20 cellular contexts compared by ENCODE assay signal in genomic region chr7:157507987-157508386, GRCh38.
DNase-seq lines count a peak whose midpoint lies in the region; ATAC-seq and TF ChIP-seq lines count a peak whose summit lies in the region.
"Had no signal": no experiment of that assay in that cellular context is flagged by ENCODE, and none has a peak within 500 bp of the region (broad histone marks: within the 10 kb centered on the region; RNA-seq: fewer than 3 reads in every experiment).

No MANE protein-coding gene starts in this region.

- no peaks in the 10 kb centered on the region for H3K9me3 ChIP-seq in T-helper 17 cell (ENCODE audit: control insufficient read depth, low read length, poor library complexity, severe bottlenecking)
- no peaks in the 10 kb centered on the region for H3K9me3 ChIP-seq in suprapubic skin

- peaks cover 2% of the 10 kb centered on the region for H3K36me3 Mint-ChIP-seq in T-helper 17 cell (ENCODE audit: low read depth)

- 85% methylated on average over 5 of the region's 5 CpGs for WGBS in suprapubic skin

- peaks cover 11% of the 10 kb centered on the region for H3K4me1 Mint-ChIP-seq in T-helper 17 cell

- no peak overlapping the region for H3K4me3 Mint-ChIP-seq in T-helper 17 cell
- H3K4me3 Mint-ChIP-seq: activated naive CD4-positive, alpha-beta T cell treated with anti-CD3 and anti-CD28 coated beads for 36 hours; B cell had no signal

- ATAC-seq in T-helper 17 cell = no peak
- ATAC-seq: HCT116, lower lobe of right lung, right cardiac atrium had no signal

- TF ChIP-seq EP300 in suprapubic skin (IDR thresholded peaks at IDR 0.05) = no peak

- H3K4me3 ChIP-seq in suprapubic skin = no peak overlapping the region
- H3K4me3 ChIP-seq: lower lobe of right lung had no signal

- no peak overlapping the region for H3K27ac ChIP-seq in suprapubic skin
- H3K27ac ChIP-seq: lower lobe of right lung had no signal

- H3K27me3 ChIP-seq in suprapubic skin = peaks cover 7% of the 10 kb centered on the region

- H3K36me3 ChIP-seq in suprapubic skin = no peaks in the 10 kb centered on the region
- H3K36me3 ChIP-seq: lower lobe of right lung had no signal

- DNase-seq in SKM-1 treated with dmso at 0.1 percent for 144 hours (lab: John Stamatoyannopoulos, UW; ENCODE audit: unreplicated experiment) (peak; percentile 0), SKM-1 (lab: John Stamatoyannopoulos, UW; ENCODE audit: unreplicated experiment) (no peak), NCI-H146 treated with DMSO at 0.1 percent for 48 hours (lab: John Stamatoyannopoulos, UW; ENCODE audit: unreplicated experiment) (peak; percentile 92), T-helper 17 cell (no peak), retina (peak; percentile 58), suprapubic skin (ENCODE audit: low spot score in 2 of 2) (no peak), GM10266 (ENCODE audit: extremely low spot score) (no peak)
- DNase-seq in effector CD4-positive, alpha-beta T cell = no peak
- DNase-seq: activated CD4-positive, alpha-beta T cell treated with anti-CD3 and anti-CD28 coated beads for 4 hours; activated naive CD4-positive, alpha-beta T cell treated with anti-CD3 and anti-CD28 coated beads for 36 hours; anterior cingulate cortex; central memory CD4-positive, alpha-beta T cell; foreskin melanocyte; hypothalamus; lower lobe of right lung; NCI-H1694; occipital lobe; right cardiac atrium had no signal

- peak overlapping the region; percentile 53 for H3K27ac Mint-ChIP-seq in T-helper 17 cell
- H3K27ac Mint-ChIP-seq: activated naive CD4-positive, alpha-beta T cell treated with anti-CD3 and anti-CD28 coated beads for 36 hours; B cell had no signal

- no peak for TF ChIP-seq CTCF in suprapubic skin (IDR thresholded peaks at IDR 0.05)
- no peak for TF ChIP-seq CTCF in GM10266 (IDR thresholded peaks at IDR 0.05; ENCODE audit: control insufficient read depth, insufficient read depth, low read depth, missing control alignments)

- H3K4me1 ChIP-seq in suprapubic skin = no peaks in the 10 kb centered on the region
- H3K4me1 ChIP-seq: lower lobe of right lung had no signal

- no peak for TF ChIP-seq POLR2A in suprapubic skin (IDR thresholded peaks at IDR 0.05)

- H3K27me3 Mint-ChIP-seq in T-helper 17 cell = peaks cover 13% of the 10 kb centered on the region

Comparison
In these comparisons a context has a peak if more than half of its experiments do, and no peak if none do; other contexts are left out.
1. DNase-seq: peak in SKM-1 treated with dmso at 0.1 percent for 144 hours (single experiment), NCI-H146 treated with DMSO at 0.1 percent for 48 hours (single experiment) and retina (single experiment); none in SKM-1 (single experiment), T-helper 17 cell (0 of 3), suprapubic skin (0 of 2), effector CD4-positive, alpha-beta T cell (single experiment) and GM10266 (single experiment).